9 cellular contexts compared by ENCODE assay signal in the genomic region with DNA sequence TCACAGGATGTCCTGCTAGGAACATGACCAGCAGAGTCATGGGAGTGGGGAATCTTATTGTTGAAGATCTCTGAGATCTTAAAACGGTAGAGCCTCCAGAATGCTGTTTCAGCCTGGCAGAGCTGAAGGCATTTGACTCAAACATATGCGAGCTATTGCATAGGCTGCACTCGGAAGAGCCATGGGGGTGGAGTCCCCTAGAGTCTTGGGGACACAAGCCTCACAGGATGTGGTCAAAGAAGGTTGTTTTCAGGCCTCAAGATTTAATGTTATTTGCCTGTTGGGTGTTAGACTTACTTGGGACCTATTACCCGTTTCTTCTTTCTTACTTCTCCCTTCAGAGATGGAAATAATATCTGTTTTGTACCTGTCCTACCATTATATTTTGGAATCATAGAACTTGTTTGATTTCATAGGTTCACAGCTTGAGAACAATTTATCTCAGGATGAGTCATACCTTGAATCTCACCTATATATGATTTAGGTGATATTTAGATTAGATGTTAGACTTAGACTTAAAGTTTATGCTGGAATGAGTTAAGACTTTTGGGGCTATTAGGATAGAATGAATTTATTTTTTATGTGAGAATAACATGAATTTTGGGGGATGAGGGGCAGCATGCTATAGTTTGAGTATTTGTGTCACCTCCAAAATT.
DNase-seq lines count a peak whose midpoint lies in the region; ATAC-seq and TF ChIP-seq lines count a peak whose summit lies in the region.
"Had no signal": no experiment of that assay in that cellular context is flagged by ENCODE, and none has a peak within 500 bp of the region (broad histone marks: within the 10 kb centered on the region; RNA-seq: fewer than 3 reads in every experiment).

No MANE protein-coding gene starts in this region.

- H3K27me3 ChIP-seq in CD8-positive, alpha-beta T cell (ENCODE audit: insufficient read depth, low read length), result no peaks in the 10 kb centered on the region
- no peaks in the 10 kb centered on the region for H3K27me3 ChIP-seq in SK-N-SH (ENCODE audit: insufficient read depth)
- H3K27me3 ChIP-seq in foreskin keratinocyte, result no peaks in the 10 kb centered on the region
- H3K27me3 ChIP-seq: neutrophil had no signal

- peak overlapping the region; percentile 60 for H3K4me3 Mint-ChIP-seq in CD8-positive, alpha-beta T cell
- peak overlapping the region; percentile 28 for H3K4me3 Mint-ChIP-seq in activated T-cell treated with anti-CD3 and anti-CD28 coated beads, Interleukin-2, amount 50 U/mL, for 24 hours

- intact Hi-C loops in CD8-positive, alpha-beta T cell (cut with DNase I, micrococcal nuclease), result loop anchor here (1.0 to 5.0 kb wide), 8 partner anchors 16 to 174 kb away; partner anchors contain the start of gene ATP2B1 (in 2 of the 2)

- CTCF ChIA-PET in CD8-positive, alpha-beta T cell (lab: Charles Lee), result interaction anchor here (1.0 kb wide), 3 partner anchors 15 to 18 kb away, joined by 3 to 4 read pairs (median 3); no protein-coding TSS in a partner anchor
- CTCF ChIA-PET in SK-N-SH (lab: Yijun Ruan, JAX), result interaction anchor here (1.2 kb wide), 1 partner anchor 310 kb away, joined by 3 read pairs; no protein-coding TSS in a partner anchor

- H3K27me3 Mint-ChIP-seq in CD8-positive, alpha-beta T cell (ENCODE audit: low read depth), result no peaks in the 10 kb centered on the region
- no peaks in the 10 kb centered on the region for H3K27me3 Mint-ChIP-seq in activated T-cell treated with anti-CD3 and anti-CD28 coated beads, Interleukin-2, amount 50 U/mL, for 24 hours

- peaks cover 68% of the 10 kb centered on the region for H3K4me1 Mint-ChIP-seq in CD8-positive, alpha-beta T cell (ENCODE audit: low read depth)
- H3K4me1 Mint-ChIP-seq in activated T-cell treated with anti-CD3 and anti-CD28 coated beads, Interleukin-2, amount 50 U/mL, for 24 hours (ENCODE audit: low read depth), result peaks cover 52% of the 10 kb centered on the region

- H3K4me1 ChIP-seq in CD8-positive, alpha-beta T cell (ENCODE audit: insufficient read depth, low read length), result peaks cover 49% of the 10 kb centered on the region
- H3K4me1 ChIP-seq in SK-N-SH (ENCODE audit: control insufficient read depth in 1 of 2, insufficient read depth in 2 of 2, low read depth in 1 of 2, low read length in 1 of 2) (no peaks in the 10 kb centered on the region), foreskin keratinocyte (no peaks in the 10 kb centered on the region)

- POLR2A ChIA-PET in CD8-positive, alpha-beta T cell (lab: Charles Lee), result interaction anchor here (0.7 to 2.8 kb wide), 6 partner anchors 17 to 171 kb away, joined by 3 to 23 read pairs (median 3); partner anchors contain the start of gene ATP2B1
- POLR2A ChIA-PET in SK-N-SH (lab: Yijun Ruan, JAX), result no interaction called here

- peak overlapping the region; percentile 95 for H3K27ac Mint-ChIP-seq in CD8-positive, alpha-beta T cell
- peak overlapping the region; percentile 81 for H3K27ac Mint-ChIP-seq in activated T-cell treated with anti-CD3 and anti-CD28 coated beads, Interleukin-2, amount 50 U/mL, for 24 hours

- no peaks in the 10 kb centered on the region for H3K9me3 ChIP-seq in CD8-positive, alpha-beta T cell (ENCODE audit: low read length)
- no peaks in the 10 kb centered on the region for H3K9me3 ChIP-seq in SK-N-SH
- H3K9me3 ChIP-seq: neutrophil had no signal

- DNase-seq in CD8-positive, alpha-beta T cell, result peak; percentile 21 to 75 (median 49)
- peak; percentile 31 for DNase-seq in activated T-cell treated with anti-CD3 and anti-CD28 coated beads, Interleukin-2, amount 50 U/mL, for 24 hours
- DNase-seq in stimulated activated naive CD4-positive, alpha-beta T cell (lab: John Stamatoyannopoulos, UW), result peak in 4 of 6 experiments; percentile 14 to 67 (median 58)
- DNase-seq in SK-N-SH (no peak), COLO829 (ENCODE audit: low spot score) (no peak), foreskin keratinocyte (no peak)

- H3F3A ChIP-seq in SK-N-SH (replicated peaks; ENCODE audit: insufficient read depth), result no peaks in the 10 kb centered on the region

- H3K79me2 ChIP-seq in SK-N-SH (ENCODE audit: insufficient read depth), result no peaks in the 10 kb centered on the region

- 89% methylated on average over 4 of the region's 4 CpGs for WGBS in SK-N-SH (ENCODE audit: low lambda C conversion rate)

- H3K27ac ChIP-seq in CD8-positive, alpha-beta T cell (ENCODE audit: low read depth, low read length), result peak overlapping the region; percentile 47
- H3K27ac ChIP-seq in SK-N-SH (ENCODE audit: low read depth in 2 of 2, low read length in 1 of 2) (no peak overlapping the region), foreskin keratinocyte (no peak overlapping the region)
- H3K27ac ChIP-seq: neutrophil had no signal

- peak; percentile 95 for ATAC-seq in CD8-positive, alpha-beta T cell
- ATAC-seq in GM19452 (IDR thresholded peaks at IDR 0.05; ENCODE audit: unreplicated experiment), result peak; percentile 97
- ATAC-seq in HG03432 (IDR thresholded peaks at IDR 0.05; ENCODE audit: unreplicated experiment), result peak; percentile 94
- ATAC-seq in foreskin keratinocyte, result no peak

- no peaks in the 10 kb centered on the region for H3K36me3 ChIP-seq in CD8-positive, alpha-beta T cell (ENCODE audit: insufficient read depth, low read length)
- no peaks in the 10 kb centered on the region for H3K36me3 ChIP-seq in SK-N-SH (replicated peaks in 1 of 2; ENCODE audit: control insufficient read depth in 1 of 2, insufficient read depth in 2 of 2, low read length in 1 of 2)
- H3K36me3 ChIP-seq: neutrophil had no signal

- no peak overlapping the region for H3K4me3 ChIP-seq in CD8-positive, alpha-beta T cell (ENCODE audit: low read depth, low read length)
- H3K4me3 ChIP-seq in SK-N-SH (ENCODE audit: low read depth in 2 of 2, low read length in 1 of 2), result no peak overlapping the region

- H3K36me3 Mint-ChIP-seq in CD8-positive, alpha-beta T cell, result no peaks in the 10 kb centered on the region
- H3K36me3 Mint-ChIP-seq in activated T-cell treated with anti-CD3 and anti-CD28 coated beads, Interleukin-2, amount 50 U/mL, for 24 hours (ENCODE audit: low read depth), result peaks cover 2% of the 10 kb centered on the region

- TF ChIP-seq EP300 in SK-N-SH (IDR thresholded peaks at IDR 0.05; ENCODE audit: borderline replicate concordance in 1 of 2, low read depth in 1 of 2, low read length in 1 of 2), result no peak

- no peak overlapping the region for H2AFZ ChIP-seq in SK-N-SH (ENCODE audit: low read depth)

- H3K9ac ChIP-seq in SK-N-SH, result no peak overlapping the region

- no peaks in the 10 kb centered on the region for H3K9me3 Mint-ChIP-seq in CD8-positive, alpha-beta T cell
- H3K9me3 Mint-ChIP-seq in activated T-cell treated with anti-CD3 and anti-CD28 coated beads, Interleukin-2, amount 50 U/mL, for 24 hours, result peaks cover 5% of the 10 kb centered on the region

- H4K20me1 ChIP-seq in SK-N-SH (ENCODE audit: insufficient read depth), result no peaks in the 10 kb centered on the region

- no peak for TF ChIP-seq CTCF in CD8-positive, alpha-beta T cell (IDR thresholded peaks at IDR 0.05)
- TF ChIP-seq CTCF in SK-N-SH (IDR thresholded peaks at IDR 0.05) (no peak), foreskin keratinocyte (conservative IDR thresholded peaks at IDR 0.05) (no peak)

- H3K9me2 ChIP-seq in SK-N-SH, result no peaks in the 10 kb centered on the region

- no peak for TF ChIP-seq RAD21 in SK-N-SH (IDR thresholded peaks at IDR 0.05; ENCODE audit: low read length)

- no peak overlapping the region for H3K4me2 ChIP-seq in SK-N-SH

TF ChIP-seq in SK-N-SH, 30 proteins besides CTCF, POLR2A, EP300 and RAD21:
- TF ChIP-seq IRF3 (IDR thresholded peaks at IDR 0.05; ENCODE audit: low read depth, low read length) (no peak), MAX (IDR thresholded peaks at IDR 0.05; ENCODE audit: low read depth) (no peak), EZH2phosphoT487 (IDR thresholded peaks at IDR 0.05; ENCODE audit: borderline replicate concordance, low read depth) (no peak), ELF1 (IDR thresholded peaks at IDR 0.05) (no peak), NFIC (IDR thresholded peaks at IDR 0.05; ENCODE audit: borderline replicate concordance) (no peak), MXI1 (IDR thresholded peaks at IDR 0.05; ENCODE audit: low read depth, low read length) (no peak), FOXJ3 (CRISPR knock-in tag; IDR thresholded peaks at IDR 0.05) (no peak), MEF2A (IDR thresholded peaks at IDR 0.05; ENCODE audit: borderline replicate concordance, low read depth) (no peak), YY1 (IDR thresholded peaks at IDR 0.05; ENCODE audit: low read depth) (no peak)

Comparison
In these comparisons a context has a peak if more than half of its experiments do, and no peak if none do; other contexts are left out.
1. DNase-seq: peak in CD8-positive, alpha-beta T cell (7 of 7), activated T-cell treated with anti-CD3 and anti-CD28 coated beads, Interleukin-2, amount 50 U/mL, for 24 hours (single experiment) and stimulated activated naive CD4-positive, alpha-beta T cell (4 of 6); none in SK-N-SH (single experiment), COLO829 (single experiment) and foreskin keratinocyte (0 of 2).